Comparison of ENCODE assay signal across 30 cellular contexts in genomic region chr5:40321514-40321913, GRCh38.
"Had no signal": no experiment of that assay in that cellular context is flagged by ENCODE, and none has a peak within 500 bp of the region (broad histone marks: within the 10 kb centered on the region; RNA-seq: fewer than 3 reads in every experiment).

No MANE protein-coding gene starts in this region.

- DNase-seq: activated CD4-positive, alpha-beta T cell treated with anti-CD3 and anti-CD28 coated beads for 1 hour; activated CD4-positive, alpha-beta T cell treated with anti-CD3 and anti-CD28 coated beads, Interleukin-2, amount 10 ng/mL, durations not matched to agents 24 days and 14 days; activated CD4-positive, alpha-beta T cell treated with anti-CD3 and anti-CD28 coated beads, Interleukin-2, amount 50 U/mL, for 48 hours; activated CD4-positive, CD25-positive, alpha-beta regulatory T cell; activated CD8-positive, alpha-beta T cell treated with anti-CD3 and anti-CD28 coated beads, Interleukin-2, amount 10 ng/mL, durations not matched to agents 7 days and 5 days; activated gamma-delta T cell; activated naive CD4-positive, alpha-beta T cell treated with Interleukin-2 at 50 U/mL for 16 hours; activated naive CD8-positive, alpha-beta T cell treated with anti-CD3 and anti-CD28 coated beads, Interleukin-2, amount 10 ng/mL, durations not matched to agents 7 days and 5 days; activated T-cell treated with anti-CD3 and anti-CD28 coated beads, Interleukin-2, amount 50 U/mL, for 24 hours; amygdala; NCI-H1105; NCI-H1417 treated with DMSO at 0.1 percent for 48 hours; NCI-H1930; NCI-H2081 treated with DMSO at 0.1 percent for 48 hours; NCI-H226; NCI-H446 treated with DMSO at 0.1 percent for 48 hours; NCI-H524; NCI-H69; NK-92 treated with Interleukin-12 subunit alpha and Interleukin-12 subunit beta, amount 100 ng/mL, for 24 hours; PC-3; Peyer's patch; RPMI8226; SHP77 treated with DMSO at 0.1 percent for 48 hours; SK-N-SH; T-helper 17 cell; T-helper 9 cell; WERI-Rb-1 had no signal

- H3K27ac ChIP-seq: ascending aorta, breast epithelium, Peyer's patch, SJSA1, WERI-Rb-1 had no signal

- ATAC-seq: activated CD8-positive, alpha-beta T cell treated with anti-CD3 and anti-CD28 coated beads, Interleukin-2, amount 10 ng/mL, durations not matched to agents 7 days and 5 days; PC-3; T-helper 17 cell had no signal
